ENCODE assay signal across 1 cellular context in the genomic region with DNA sequence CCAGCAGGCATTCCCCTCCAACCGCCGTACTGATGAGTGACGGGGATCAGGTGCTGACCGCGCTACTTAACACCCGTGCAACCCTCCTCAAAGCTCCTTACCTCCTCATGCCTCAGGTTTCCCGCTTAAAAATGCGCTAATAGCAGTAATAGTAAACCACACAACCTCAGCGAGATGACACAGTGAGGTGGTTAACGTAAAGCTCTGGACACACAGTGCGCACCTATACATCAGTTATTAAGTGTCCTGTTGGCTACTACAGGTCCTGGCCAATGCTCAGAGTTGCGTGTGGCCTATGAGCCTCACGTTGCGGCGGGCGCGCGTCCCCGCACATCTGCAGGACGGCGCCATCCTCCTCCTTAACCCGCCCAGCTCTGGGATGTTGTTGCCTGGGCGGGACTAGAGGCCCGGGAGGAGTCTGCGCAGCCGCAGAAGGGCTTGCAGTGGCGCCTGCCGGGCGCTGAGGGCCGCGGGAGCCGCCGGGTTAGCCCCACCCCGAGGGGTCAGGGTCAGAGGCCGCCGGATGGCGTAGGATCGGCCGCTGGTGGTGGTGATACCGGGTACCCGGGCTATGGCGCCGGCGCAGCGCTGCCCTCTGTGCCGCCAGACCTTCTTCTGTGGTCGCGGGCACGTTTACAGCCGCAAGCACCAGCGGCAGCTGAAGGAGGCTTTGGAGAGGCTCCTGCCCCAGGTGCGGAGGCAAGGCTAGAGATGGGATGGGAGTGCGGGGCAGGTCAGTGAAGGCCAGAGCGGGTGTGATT.
TF ChIP-seq lines count a peak whose summit lies in the region.

CENATAC (plus strand) TSS at position 512 of the 761 bp plus-strand sequence; CDS start at position 572, 60 bp downstream.

TF ChIP-seq in HepG2, 621 proteins besides CTCF, POLR2A, EP300 and RAD21 (continued from another document and continues in another):
- TF ChIP-seq, protein P1, sequence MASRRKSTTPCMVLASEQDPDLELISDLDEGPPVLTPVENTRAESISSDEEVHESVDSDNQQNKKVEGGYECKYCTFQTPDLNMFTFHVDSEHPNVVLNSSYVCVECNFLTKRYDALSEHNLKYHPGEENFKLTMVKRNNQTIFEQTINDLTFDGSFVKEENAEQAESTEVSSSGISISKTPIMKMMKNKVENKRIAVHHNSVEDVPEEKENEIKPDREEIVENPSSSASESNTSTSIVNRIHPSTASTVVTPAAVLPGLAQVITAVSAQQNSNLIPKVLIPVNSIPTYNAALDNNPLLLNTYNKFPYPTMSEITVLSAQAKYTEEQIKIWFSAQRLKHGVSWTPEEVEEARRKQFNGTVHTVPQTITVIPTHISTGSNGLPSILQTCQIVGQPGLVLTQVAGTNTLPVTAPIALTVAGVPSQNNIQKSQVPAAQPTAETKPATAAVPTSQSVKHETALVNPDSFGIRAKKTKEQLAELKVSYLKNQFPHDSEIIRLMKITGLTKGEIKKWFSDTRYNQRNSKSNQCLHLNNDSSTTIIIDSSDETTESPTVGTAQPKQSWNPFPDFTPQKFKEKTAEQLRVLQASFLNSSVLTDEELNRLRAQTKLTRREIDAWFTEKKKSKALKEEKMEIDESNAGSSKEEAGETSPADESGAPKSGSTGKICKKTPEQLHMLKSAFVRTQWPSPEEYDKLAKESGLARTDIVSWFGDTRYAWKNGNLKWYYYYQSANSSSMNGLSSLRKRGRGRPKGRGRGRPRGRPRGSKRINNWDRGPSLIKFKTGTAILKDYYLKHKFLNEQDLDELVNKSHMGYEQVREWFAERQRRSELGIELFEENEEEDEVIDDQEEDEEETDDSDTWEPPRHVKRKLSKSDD (CRISPR knock-in tag; IDR thresholded peaks at IDR 0.05; ENCODE audit: low read depth): peak; percentile 34; the same call in 1 of the 2 replicates
- TF ChIP-seq MXD1 (CRISPR knock-in tag; IDR thresholded peaks at IDR 0.05): peak; percentile 65; the same call in 1 of the 2 replicates
- TF ChIP-seq BHLHE40 (IDR thresholded peaks at IDR 0.05; ENCODE audit: low read length): 0 out of 2 replicates have a peak, but pooled peaks have one; percentile 8
- TF ChIP-seq RXRA (CRISPR knock-in tag; IDR thresholded peaks at IDR 0.05): peak; percentile 69
- peak; percentile 86 for TF ChIP-seq KMT2B (CRISPR knock-in tag; IDR thresholded peaks at IDR 0.05)
- peak; percentile 39; the same call in 1 of the 2 replicates for TF ChIP-seq NRL (CRISPR knock-in tag; IDR thresholded peaks at IDR 0.05; ENCODE audit: borderline replicate concordance)
- peak; percentile 49; the same call in 1 of the 2 replicates for TF ChIP-seq RFXAP (CRISPR knock-in tag; IDR thresholded peaks at IDR 0.05; ENCODE audit: borderline replicate concordance)
- TF ChIP-seq SMAD3 (CRISPR knock-in tag; IDR thresholded peaks at IDR 0.05): peak; percentile 48; the same call in 1 of the 2 replicates
- peak; percentile 92 for TF ChIP-seq KMT2A (CRISPR knock-in tag; IDR thresholded peaks at IDR 0.05)
- peak; percentile 65; the same call in 1 of the 2 replicates for TF ChIP-seq ZNF430 (CRISPR knock-in tag; IDR thresholded peaks at IDR 0.05)
- peak; percentile 44; the same call in 1 of the 2 replicates for TF ChIP-seq GABPA (IDR thresholded peaks at IDR 0.05; ENCODE audit: low read depth, low read length)
- TF ChIP-seq GABPA (CRISPR knock-in tag; IDR thresholded peaks at IDR 0.05; ENCODE audit: low read depth): peak; percentile 59
- TF ChIP-seq PRDM4 (CRISPR knock-in tag; IDR thresholded peaks at IDR 0.05; ENCODE audit: borderline replicate concordance): 0 out of 2 replicates have a peak, but pooled peaks have one; percentile 70
- TF ChIP-seq, protein P2, sequence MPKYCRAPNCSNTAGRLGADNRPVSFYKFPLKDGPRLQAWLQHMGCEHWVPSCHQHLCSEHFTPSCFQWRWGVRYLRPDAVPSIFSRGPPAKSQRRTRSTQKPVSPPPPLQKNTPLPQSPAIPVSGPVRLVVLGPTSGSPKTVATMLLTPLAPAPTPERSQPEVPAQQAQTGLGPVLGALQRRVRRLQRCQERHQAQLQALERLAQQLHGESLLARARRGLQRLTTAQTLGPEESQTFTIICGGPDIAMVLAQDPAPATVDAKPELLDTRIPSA (CRISPR knock-in tag; IDR thresholded peaks at IDR 0.05; ENCODE audit: borderline replicate concordance): no peak
- TF ChIP-seq ZBTB38 (CRISPR knock-in tag; IDR thresholded peaks at IDR 0.05): peak; percentile 54; the same call in 1 of the 2 replicates
- TF ChIP-seq ZFP91 (CRISPR knock-in tag; IDR thresholded peaks at IDR 0.05; ENCODE audit: borderline replicate concordance): peak; percentile 84
- TF ChIP-seq, protein P3, sequence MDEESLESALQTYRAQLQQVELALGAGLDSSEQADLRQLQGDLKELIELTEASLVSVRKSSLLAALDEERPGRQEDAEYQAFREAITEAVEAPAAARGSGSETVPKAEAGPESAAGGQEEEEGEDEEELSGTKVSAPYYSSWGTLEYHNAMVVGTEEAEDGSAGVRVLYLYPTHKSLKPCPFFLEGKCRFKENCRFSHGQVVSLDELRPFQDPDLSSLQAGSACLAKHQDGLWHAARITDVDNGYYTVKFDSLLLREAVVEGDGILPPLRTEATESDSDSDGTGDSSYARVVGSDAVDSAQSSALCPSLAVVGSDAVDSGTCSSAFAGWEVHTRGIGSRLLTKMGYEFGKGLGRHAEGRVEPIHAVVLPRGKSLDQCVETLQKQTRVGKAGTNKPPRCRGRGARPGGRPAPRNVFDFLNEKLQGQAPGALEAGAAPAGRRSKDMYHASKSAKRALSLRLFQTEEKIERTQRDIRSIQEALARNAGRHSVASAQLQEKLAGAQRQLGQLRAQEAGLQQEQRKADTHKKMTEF (CRISPR knock-in tag; IDR thresholded peaks at IDR 0.05): peak; percentile 90; the same call in 1 of the 2 replicates
- TF ChIP-seq SP4 (CRISPR knock-in tag; IDR thresholded peaks at IDR 0.05): peak; percentile 52
- no peak for TF ChIP-seq SOX6 (IDR thresholded peaks at IDR 0.05)
- peak; percentile 71; the same call in 1 of the 2 replicates for TF ChIP-seq SOX6 (CRISPR knock-in tag; IDR thresholded peaks at IDR 0.05)
- TF ChIP-seq ZNF652 (CRISPR knock-in tag; IDR thresholded peaks at IDR 0.05; ENCODE audit: borderline replicate concordance, low read depth): 0 out of 2 replicates have a peak, but pooled peaks have one; percentile 48
- TF ChIP-seq NR1H2 (CRISPR knock-in tag; IDR thresholded peaks at IDR 0.05; ENCODE audit: borderline replicate concordance, low read depth): peak; percentile 72; the same call in 1 of the 2 replicates
- 0 out of 2 replicates have a peak, but pooled peaks have one; percentile 4 for TF ChIP-seq ZKSCAN5 (CRISPR knock-in tag; IDR thresholded peaks at IDR 0.05)
- TF ChIP-seq IKZF5 (CRISPR knock-in tag; IDR thresholded peaks at IDR 0.05): peak; percentile 52; the same call in 1 of the 2 replicates
- TF ChIP-seq ELF4 (CRISPR knock-in tag; IDR thresholded peaks at IDR 0.05; ENCODE audit: borderline replicate concordance): no peak
- TF ChIP-seq ZKSCAN1 (IDR thresholded peaks at IDR 0.05; ENCODE audit: low read length): no peak
- TF ChIP-seq NCOR1 (IDR thresholded peaks at IDR 0.05; ENCODE audit: borderline replicate concordance, low read length): no peak
- no peak for TF ChIP-seq ZBTB3 (CRISPR knock-in tag; IDR thresholded peaks at IDR 0.05; ENCODE audit: borderline replicate concordance, low read depth)
- TF ChIP-seq NKX3-1 (CRISPR knock-in tag; IDR thresholded peaks at IDR 0.05): no peak
- TF ChIP-seq DNMT3B (CRISPR knock-in tag; conservative IDR thresholded peaks at IDR 0.05): peak; percentile 24
- peak; percentile 44; the same call in 1 of the 2 replicates for TF ChIP-seq MAZ (IDR thresholded peaks at IDR 0.05; ENCODE audit: borderline replicate concordance, low read depth, low read length)
- peak; percentile 47; the same call in 1 of the 2 replicates for TF ChIP-seq MAZ (CRISPR knock-in tag; IDR thresholded peaks at IDR 0.05; ENCODE audit: low read depth)
- TF ChIP-seq, protein P4, sequence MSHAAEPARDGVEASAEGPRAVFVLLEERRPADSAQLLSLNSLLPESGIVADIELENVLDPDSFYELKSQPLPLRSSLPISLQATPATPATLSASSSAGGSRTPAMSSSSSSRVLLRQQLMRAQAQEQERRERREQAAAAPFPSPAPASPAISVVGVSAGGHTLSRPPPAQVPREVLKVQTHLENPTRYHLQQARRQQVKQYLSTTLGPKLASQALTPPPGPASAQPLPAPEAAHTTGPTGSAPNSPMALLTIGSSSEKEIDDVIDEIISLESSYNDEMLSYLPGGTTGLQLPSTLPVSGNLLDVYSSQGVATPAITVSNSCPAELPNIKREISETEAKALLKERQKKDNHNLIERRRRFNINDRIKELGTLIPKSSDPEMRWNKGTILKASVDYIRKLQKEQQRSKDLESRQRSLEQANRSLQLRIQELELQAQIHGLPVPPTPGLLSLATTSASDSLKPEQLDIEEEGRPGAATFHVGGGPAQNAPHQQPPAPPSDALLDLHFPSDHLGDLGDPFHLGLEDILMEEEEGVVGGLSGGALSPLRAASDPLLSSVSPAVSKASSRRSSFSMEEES (CRISPR knock-in tag; IDR thresholded peaks at IDR 0.05): 0 out of 2 replicates have a peak, but pooled peaks have one; percentile 16
- TF ChIP-seq ELF1 (CRISPR knock-in tag; IDR thresholded peaks at IDR 0.05): peak; percentile 42
- TF ChIP-seq KDM4B (CRISPR knock-in tag; IDR thresholded peaks at IDR 0.05): peak; percentile 24; the same call in 1 of the 2 replicates
- TF ChIP-seq SMARCC2 (IDR thresholded peaks at IDR 0.05): no peak
- TF ChIP-seq HMG20A (CRISPR knock-in tag; IDR thresholded peaks at IDR 0.05; ENCODE audit: borderline replicate concordance): no peak
- 0 out of 2 replicates have a peak, but pooled peaks have one; percentile 34 for TF ChIP-seq ZNF670 (CRISPR knock-in tag; IDR thresholded peaks at IDR 0.05; ENCODE audit: borderline replicate concordance)
- no peak for TF ChIP-seq SRSF9 (IDR thresholded peaks at IDR 0.05; ENCODE audit: borderline replicate concordance, insufficient read depth, low read depth, low read length, poor library complexity, severe bottlenecking)
- TF ChIP-seq KDM5B (CRISPR knock-in tag; IDR thresholded peaks at IDR 0.05; ENCODE audit: borderline replicate concordance): peak; percentile 68; the same call in 1 of the 2 replicates
- peak; percentile 94 for TF ChIP-seq PHF8 (CRISPR knock-in tag; IDR thresholded peaks at IDR 0.05)
- TF ChIP-seq JUND (CRISPR knock-in tag; IDR thresholded peaks at IDR 0.05): no peak
- peak; percentile 63 for TF ChIP-seq SALL1 (CRISPR knock-in tag; IDR thresholded peaks at IDR 0.05)
- peak; percentile 46; the same call in 1 of the 2 replicates for TF ChIP-seq ZNF891 (CRISPR knock-in tag; IDR thresholded peaks at IDR 0.05)
- peak; percentile 80 for TF ChIP-seq THAP11 (CRISPR knock-in tag; IDR thresholded peaks at IDR 0.05)
- TF ChIP-seq RCOR2 (CRISPR knock-in tag; IDR thresholded peaks at IDR 0.05): 0 out of 2 replicates have a peak, but pooled peaks have one; percentile 7
- TF ChIP-seq NFATC3 (CRISPR knock-in tag; IDR thresholded peaks at IDR 0.05): peak; percentile 76; the same call in 1 of the 2 replicates
- TF ChIP-seq, protein P5, sequence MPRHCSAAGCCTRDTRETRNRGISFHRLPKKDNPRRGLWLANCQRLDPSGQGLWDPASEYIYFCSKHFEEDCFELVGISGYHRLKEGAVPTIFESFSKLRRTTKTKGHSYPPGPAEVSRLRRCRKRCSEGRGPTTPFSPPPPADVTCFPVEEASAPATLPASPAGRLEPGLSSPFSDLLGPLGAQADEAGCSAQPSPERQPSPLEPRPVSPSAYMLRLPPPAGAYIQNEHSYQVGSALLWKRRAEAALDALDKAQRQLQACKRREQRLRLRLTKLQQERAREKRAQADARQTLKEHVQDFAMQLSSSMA (CRISPR knock-in tag; IDR thresholded peaks at IDR 0.05): peak; percentile 91; the same call in 1 of the 2 replicates
- TF ChIP-seq ZNF333 (CRISPR knock-in tag; IDR thresholded peaks at IDR 0.05; ENCODE audit: borderline replicate concordance): no peak
